Comparison of ENCODE assay signal across 1 cellular context in genomic region chr12:97941686-97942354, GRCh38.
TF ChIP-seq lines count a peak whose summit lies in the region.

No MANE protein-coding gene starts in this region.

TF ChIP-seq in HepG2, 621 proteins besides CTCF, POLR2A, EP300 and RAD21 (continued from another document):
- TF ChIP-seq USF2 (IDR thresholded peaks at IDR 0.05; ENCODE audit: low read depth, low read length) (peak; percentile 74), USF2 (CRISPR knock-in tag; IDR thresholded peaks at IDR 0.05; ENCODE audit: borderline replicate concordance) (no peak; the same call in 1 of the 2 replicates), ATF4 (CRISPR knock-in tag; IDR thresholded peaks at IDR 0.05) (0 out of 4 replicates have a peak, but pooled peaks of 1 of the 2 experiments have one; percentile 38)
